23 cellular contexts compared by ENCODE assay signal in the genomic region with DNA sequence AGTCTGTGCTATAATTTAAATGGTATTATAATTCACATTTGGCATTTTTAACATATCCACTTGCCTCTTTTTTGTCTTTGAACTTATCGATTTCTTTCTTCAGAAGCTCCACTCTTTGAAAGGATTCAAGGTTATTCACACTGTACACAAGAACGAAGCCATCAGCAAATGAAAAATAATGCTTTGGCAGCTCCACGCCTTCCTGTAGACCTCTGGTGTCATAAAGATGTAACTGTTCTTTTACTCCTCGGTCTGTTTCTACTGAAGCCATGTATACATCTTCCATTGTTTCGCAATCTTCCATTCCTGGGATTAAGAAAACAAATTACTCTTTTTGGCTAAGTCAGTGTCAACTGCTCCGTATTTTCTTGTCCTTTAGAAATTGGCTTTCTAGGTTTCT. TPM values are rescaled to one million over a fixed set of nuclear protein-coding genes. Genes with fewer than 3 reads are reported as not detected.
DNase-seq lines count a peak whose midpoint lies in the region; ATAC-seq, FAIRE-seq and TF ChIP-seq lines count a peak whose summit lies in the region.
"Had no signal": no experiment of that assay in that cellular context is flagged by ENCODE, and none has a peak within 500 bp of the region (broad histone marks: within the 10 kb centered on the region; RNA-seq: fewer than 3 reads in every experiment).

No MANE protein-coding gene starts in this region.

- ATAC-seq in K562 (peak; percentile 43; the same call in 2 of the 3 replicates), gastrocnemius medialis (no peak)
- ATAC-seq: left lobe of liver; naive thymus-derived CD4-positive, alpha-beta T cell; stimulated activated memory B cell treated with anti-CD40 and anti-IgM and Interleukin-4, amounts not matched to agents 10 μg/mL and 1 μg/mL and 100 μg/mL, for 72 hours had no signal

- CTCF ChIA-PET in K562 (lab: Yijun Ruan, JAX; ENCODE audit: low intra/inter-chr PET ratio) = no interaction called here

- intact Hi-C loops in K562 (cut with micrococcal nuclease) (no loop called here), gastrocnemius medialis (cut with DNase I; ENCODE audit: low total_unique reads) (no loop called here)

- DNase-seq in HFFc6 (no peak), K562 (ENCODE audit: extremely low read depth in 1 of 4, low spot score in 3 of 4) (no peak), foreskin fibroblast (peak; percentile 35 to 70), DMS153 treated with DMSO at 0.1 percent for 48 hours (lab: John Stamatoyannopoulos, UW; ENCODE audit: unreplicated experiment) (no peak), NK-92 (lab: John Stamatoyannopoulos, UW; ENCODE audit: unreplicated experiment) (no peak), gastrocnemius medialis (no peak)
- DNase-seq in activated effector memory CD4-positive, alpha-beta T cell treated with Interleukin-2 at 50 U/mL for 16 hours = no peak
- DNase-seq: AML-193; cerebellar nuclear complex; effector CD8-positive, alpha-beta T cell; KG1; naive thymus-derived CD4-positive, alpha-beta T cell; NCI-H1092; NCI-H187 treated with DMSO at 0.1 percent for 48 hours; NCI-H774 had no signal

- no peaks in the 10 kb centered on the region for H3K79me2 ChIP-seq in K562 (ENCODE audit: control insufficient read depth, insufficient read depth, low read length)

- H3K27me3 ChIP-seq in K562 (ENCODE audit: control insufficient read depth in 2 of 2, insufficient read depth in 2 of 2, low read length in 2 of 2) (no peaks in the 10 kb centered on the region), gastrocnemius medialis (no peaks in the 10 kb centered on the region)
- H3K27me3 ChIP-seq: ascending aorta, esophagus muscularis mucosa, suprapubic skin had no signal

- in situ Hi-C loops in K562 (cut with MboI) (no loop called here), gastrocnemius medialis (cut with MboI; ENCODE audit: low sequenced_read_pairs in 4 of 4) (no loop called here)

- TF ChIP-seq POLR2A in K562 (conservative IDR thresholded peaks at IDR 0.05) (no peak), gastrocnemius medialis (IDR thresholded peaks at IDR 0.05) (no peak)

- H3K4me3 Mint-ChIP-seq in HFFc6 = no peak overlapping the region
- H3K4me3 Mint-ChIP-seq: activated naive CD4-positive, alpha-beta T cell treated with anti-CD3 and anti-CD28 coated beads, Interleukin-2, amount 50 U/mL, for 24 hours; naive thymus-derived CD4-positive, alpha-beta T cell; stimulated activated memory B cell treated with anti-CD40 and anti-IgM and Interleukin-4, amounts not matched to agents 10 μg/mL and 1 μg/mL and 100 μg/mL, for 72 hours had no signal

- H3K27me3 Mint-ChIP-seq in HFFc6 (ENCODE audit: insufficient read depth) = no peaks in the 10 kb centered on the region; the same call in 1 of the 2 replicates
- H3K27me3 Mint-ChIP-seq: activated naive CD4-positive, alpha-beta T cell treated with anti-CD3 and anti-CD28 coated beads, Interleukin-2, amount 50 U/mL, for 24 hours; naive thymus-derived CD4-positive, alpha-beta T cell; stimulated activated memory B cell treated with anti-CD40 and anti-IgM and Interleukin-4, amounts not matched to agents 10 μg/mL and 1 μg/mL and 100 μg/mL, for 72 hours had no signal

- WGBS in K562 (ENCODE audit: insufficient coverage, low coverage, missing lambda C conversion rate) = 83% methylated on average over 6 of the region's 6 CpGs

- H4K20me1 ChIP-seq in K562 (replicated peaks; ENCODE audit: control insufficient read depth, insufficient read depth, low read length) = no peaks in the 10 kb centered on the region

- no peak overlapping the region for H3K27ac ChIP-seq in C4-2B
- H3K27ac ChIP-seq in K562 (ENCODE audit: extremely low read depth, low read depth, low read length) = no peak overlapping the region
- H3K27ac ChIP-seq in gastrocnemius medialis = no peak overlapping the region
- H3K27ac ChIP-seq: ascending aorta, suprapubic skin had no signal

- 0 out of 2 replicates have a peak, but pooled peaks cover 4% of the 10 kb centered on the region for H3K9me3 ChIP-seq in K562 (replicated peaks; ENCODE audit: control insufficient read depth, insufficient read depth, low read depth, low read length)
- no peaks in the 10 kb centered on the region for H3K9me3 ChIP-seq in gastrocnemius medialis
- H3K9me3 ChIP-seq: ascending aorta, esophagus muscularis mucosa, suprapubic skin had no signal

- no peak overlapping the region for H3K4me2 ChIP-seq in K562 (ENCODE audit: insufficient read depth, low read length)
- H3K4me2 ChIP-seq: smooth muscle cell had no signal

- peaks cover 43% of the 10 kb centered on the region for H3K36me3 ChIP-seq in K562 (ENCODE audit: control insufficient read depth, insufficient read depth, low read length)
- peaks cover 0 to 22% of the 10 kb centered on the region in 2 donors for H3K36me3 ChIP-seq in gastrocnemius medialis

- no peaks in the 10 kb centered on the region for H3K9me1 ChIP-seq in K562 (ENCODE audit: control insufficient read depth, insufficient read depth, low read length)

- no peak for TF ChIP-seq EP300 in K562 (IDR thresholded peaks at IDR 0.05; ENCODE audit: low read length)

- H2AFZ ChIP-seq in K562 (ENCODE audit: low read depth, low read length) = no peak overlapping the region

- H3K4me3 ChIP-seq in K562 = no peak overlapping the region
- no peak overlapping the region for H3K4me3 ChIP-seq in foreskin fibroblast (ENCODE audit: low read depth in 1 of 2, low read length in 2 of 2)
- no peak overlapping the region for H3K4me3 ChIP-seq in gastrocnemius medialis
- H3K4me3 ChIP-seq: ascending aorta, esophagus muscularis mucosa, smooth muscle cell, suprapubic skin had no signal

- TF ChIP-seq CTCF in C4-2B (conservative IDR thresholded peaks at IDR 0.05) (0 out of 2 replicates have a peak, but pooled peaks have one; percentile 3), HFFc6 (IDR thresholded peaks at IDR 0.05) (peak; percentile 29), K562 (IDR thresholded peaks at IDR 0.05 in 2 of 3, conservative IDR thresholded peaks at IDR 0.05 in 1 of 3; ENCODE audit: insufficient read depth in 2 of 3, low read depth in 1 of 3, low read length in 3 of 3) (no peak), foreskin fibroblast (IDR thresholded peaks at IDR 0.05; ENCODE audit: low read depth, low read length) (no peak), gastrocnemius medialis (IDR thresholded peaks at IDR 0.05 in 4 of 5, conservative IDR thresholded peaks at IDR 0.05 in 1 of 5) (no peak)

- no peaks in the 10 kb centered on the region for H3K9me3 Mint-ChIP-seq in HFFc6
- H3K9me3 Mint-ChIP-seq: activated naive CD4-positive, alpha-beta T cell treated with anti-CD3 and anti-CD28 coated beads, Interleukin-2, amount 50 U/mL, for 24 hours; naive thymus-derived CD4-positive, alpha-beta T cell had no signal

- H3K36me3 Mint-ChIP-seq in HFFc6 (ENCODE audit: low read depth) = peaks cover 48% of the 10 kb centered on the region

- POLR2A ChIA-PET in K562 (lab: Yijun Ruan, JAX) = interaction anchor here (0.7 to 4.5 kb wide), 2 partner anchors 10 to 16 kb away, joined by 3 to 22 read pairs; a partner anchor contains a TSS

- peak in 1 of 2 experiments; percentile 5; a peak in 1 of 4 replicates for TF ChIP-seq RAD21 in K562 (CRISPR knock-in tag; conservative IDR thresholded peaks at IDR 0.05 in 1 of 2, IDR thresholded peaks at IDR 0.05 in 1 of 2)

- no peak for FAIRE-seq in K562 (lab: Jason Lieb, UNC)

- peaks cover 1 to 8% of the 10 kb centered on the region in 2 experiments; a peak in 3 of 5 replicates for H3K4me1 ChIP-seq in K562 (replicated peaks in 1 of 2; ENCODE audit: control insufficient read depth in 2 of 2, insufficient read depth in 2 of 2, low read length in 2 of 2)
- H3K4me1 ChIP-seq in gastrocnemius medialis = no peaks in the 10 kb centered on the region
- H3K4me1 ChIP-seq: ascending aorta, esophagus muscularis mucosa, suprapubic skin had no signal

- no peak overlapping the region for H3K27ac Mint-ChIP-seq in HFFc6
- H3K27ac Mint-ChIP-seq: activated naive CD4-positive, alpha-beta T cell treated with anti-CD3 and anti-CD28 coated beads, Interleukin-2, amount 50 U/mL, for 24 hours; stimulated activated memory B cell treated with anti-CD40 and anti-IgM and Interleukin-4, amounts not matched to agents 10 μg/mL and 1 μg/mL and 100 μg/mL, for 72 hours had no signal

- H3K4me1 Mint-ChIP-seq in HFFc6 (ENCODE audit: low read depth) = peaks cover 5% of the 10 kb centered on the region; the same call in 1 of the 2 replicates
- H3K4me1 Mint-ChIP-seq: activated naive CD4-positive, alpha-beta T cell treated with anti-CD3 and anti-CD28 coated beads, Interleukin-2, amount 50 U/mL, for 24 hours; stimulated activated memory B cell treated with anti-CD40 and anti-IgM and Interleukin-4, amounts not matched to agents 10 μg/mL and 1 μg/mL and 100 μg/mL, for 72 hours had no signal

- no TSS peak for BruUV-seq in K562 (replicated peaks; lab: Mats Ljungman, UMichigan)

- H3K9ac ChIP-seq in K562 (ENCODE audit: insufficient read depth in 1 of 2, low read depth in 2 of 2, low read length in 2 of 2) = no peak overlapping the region

RNA-seq across cellular contexts. Expression of a gene that starts 16.0 kb away (rescaled TPM):
- total RNA-seq in HFFc6 (2021; fragmentation: NEBNext Ultra II Directional; extraction: Animal tissue kit (Norgen Biotek cat#: 25700)) = 10 to 100 TPM; 10.9 to 13.5 (median 11.6) TPM
- total RNA-seq in K562 (2011; cell fraction: chromatin; rRNA removed; ENCODE audit: low replicate concordance) = 6.4 and 13.1 TPM in 2 replicates
- 4.0 and 4.3 TPM in 2 replicates for total RNA-seq in K562 (2011; cell fraction: nucleolus; rRNA removed)
- 11.9 and 17.8 TPM in 2 replicates for total RNA-seq in K562 (2011; cell fraction: nucleoplasm; rRNA removed)
- 5.5 and 6.1 TPM in 2 replicates for total RNA-seq in K562 (2014; rRNA removed)
- 8.4 TPM in 2 replicates for total RNA-seq in K562 (2014; rRNA removed; fragmentation: Illumina TruSeq; extraction: Trizol)
- total RNA-seq in K562 (2015; rRNA removed; fragmentation: Illumina TruSeq; extraction: Trizol) = 10.3 and 10.8 TPM in 2 replicates
- 4.3 and 5.1 TPM in 2 replicates for total RNA-seq in K562 (2021)
- polyA plus RNA-seq in K562 (2011; rRNA removed) = 5.3 and 7.1 TPM in 2 replicates
- 1.6 and 3.9 TPM in 2 replicates for polyA plus RNA-seq in K562 (2011; cell fraction: cytosol; rRNA removed)
- 3.1 and 3.7 TPM in 2 replicates for polyA plus RNA-seq in K562 (2011; cell fraction: nucleus; rRNA removed)
- polyA plus RNA-seq in K562 (2012) = 3.6 and 4.8 TPM in 2 replicates
- 5.9 and 6.9 TPM in 2 replicates for polyA plus RNA-seq in K562 (2014; fragmentation: Illumina TruSeq; extraction: Trizol)
- polyA plus RNA-seq in K562 (2014; fragmentation: Nextera tagmentation; extraction: Ambion mirVana) = 1 to 10 TPM; 5.5 to 5.6 TPM
- 6.3 and 6.4 TPM in 2 replicates for polyA plus RNA-seq in K562 (2014; rRNA removed)
- 6.5 and 8.6 TPM in 2 replicates for polyA minus RNA-seq in K562 (2011; rRNA and poly(A)+ RNA removed)
- 2.4 and 2.7 TPM in 2 replicates for polyA minus RNA-seq in K562 (2011; cell fraction: cytosol; rRNA and poly(A)+ RNA removed)
- polyA minus RNA-seq in K562 (2011; cell fraction: nucleus; rRNA and poly(A)+ RNA removed) = 6.5 and 9.6 TPM in 2 replicates
- 10 to 100 TPM; 25.1 to 42.1 (median 34.7) TPM for total RNA-seq in gastrocnemius medialis

RNA-seq across cellular contexts. Expression of a gene that starts 16.2 kb away (rescaled TPM):
- total RNA-seq in HFFc6 (2021; fragmentation: NEBNext Ultra II Directional; extraction: Animal tissue kit (Norgen Biotek cat#: 25700)) = 1,000 to 10,000 TPM; 1,680 to 2,112 (median 1,953) TPM
- 238 and 411 TPM in 2 replicates for total RNA-seq in K562 (2011; cell fraction: chromatin; rRNA removed; ENCODE audit: low replicate concordance)
- 765 and 867 TPM in 2 replicates for total RNA-seq in K562 (2011; cell fraction: nucleolus; rRNA removed)
- 735 and 1,463 TPM in 2 replicates for total RNA-seq in K562 (2011; cell fraction: nucleoplasm; rRNA removed)
- 2,466 and 2,533 TPM in 2 replicates for total RNA-seq in K562 (2014; rRNA removed)
- total RNA-seq in K562 (2014; rRNA removed; fragmentation: Illumina TruSeq; extraction: Trizol) = 1,923 and 2,393 TPM in 2 replicates
- 2,774 and 3,068 TPM in 2 replicates for total RNA-seq in K562 (2015; rRNA removed; fragmentation: Illumina TruSeq; extraction: Trizol)
- 2,579 and 2,753 TPM in 2 replicates for total RNA-seq in K562 (2021)
- polyA plus RNA-seq in K562 (2011; rRNA removed) = 4,017 and 4,081 TPM in 2 replicates
- 6,575 and 7,027 TPM in 2 replicates for polyA plus RNA-seq in K562 (2011; cell fraction: cytosol; rRNA removed)
- 1,268 and 2,124 TPM in 2 replicates for polyA plus RNA-seq in K562 (2011; cell fraction: nucleus; rRNA removed)
- polyA plus RNA-seq in K562 (2012) = 3,041 and 6,015 TPM in 2 replicates
- polyA plus RNA-seq in K562 (2014; fragmentation: Illumina TruSeq; extraction: Trizol) = 3,791 and 3,928 TPM in 2 replicates
- polyA plus RNA-seq in K562 (2014; fragmentation: Nextera tagmentation; extraction: Ambion mirVana) = 1,000 to 10,000 TPM; 7,800 to 8,850 TPM
- 5,148 and 5,287 TPM in 2 replicates for polyA plus RNA-seq in K562 (2014; rRNA removed)
- 1,404 and 1,476 TPM in 2 replicates for polyA minus RNA-seq in K562 (2011; rRNA and poly(A)+ RNA removed)
- 1,271 and 1,367 TPM in 2 replicates for polyA minus RNA-seq in K562 (2011; cell fraction: cytosol; rRNA and poly(A)+ RNA removed)
- 253 and 438 TPM in 2 replicates for polyA minus RNA-seq in K562 (2011; cell fraction: nucleus; rRNA and poly(A)+ RNA removed)
- total RNA-seq in gastrocnemius medialis = 1,000 to 10,000 TPM; 1,370 to 1,628 (median 1,557) TPM

RNA-seq across cellular contexts. Expression of a gene that starts 44.3 kb away (rescaled TPM):
- 10 to 100 TPM; 36.0 to 43.7 (median 40.9) TPM for total RNA-seq in HFFc6 (2021; fragmentation: NEBNext Ultra II Directional; extraction: Animal tissue kit (Norgen Biotek cat#: 25700))
- total RNA-seq in K562 (2011; cell fraction: chromatin; rRNA removed; ENCODE audit: low replicate concordance) = 2.5 and 9.3 TPM in 2 replicates
- 1.5 and 1.7 TPM in 2 replicates for total RNA-seq in K562 (2011; cell fraction: nucleolus; rRNA removed)
- total RNA-seq in K562 (2011; cell fraction: nucleoplasm; rRNA removed) = 2.7 and 3.3 TPM in 2 replicates
- total RNA-seq in K562 (2014; rRNA removed) = 2.6 and 2.9 TPM in 2 replicates
- total RNA-seq in K562 (2014; rRNA removed; fragmentation: Illumina TruSeq; extraction: Trizol) = 4.8 and 5.7 TPM in 2 replicates
- 3.2 and 3.6 TPM in 2 replicates for total RNA-seq in K562 (2015; rRNA removed; fragmentation: Illumina TruSeq; extraction: Trizol)
- total RNA-seq in K562 (2021) = 4.2 and 5.5 TPM in 2 replicates
- 1.6 and 2.5 TPM in 2 replicates for polyA plus RNA-seq in K562 (2011; rRNA removed)
- polyA plus RNA-seq in K562 (2011; cell fraction: cytosol; rRNA removed) = 0.51 and 0.77 TPM in 2 replicates
- polyA plus RNA-seq in K562 (2011; cell fraction: nucleus; rRNA removed) = 0.67 and 1.1 TPM in 2 replicates
- 1.9 and 2.7 TPM in 2 replicates for polyA plus RNA-seq in K562 (2012)
- 3.2 and 3.3 TPM in 2 replicates for polyA plus RNA-seq in K562 (2014; fragmentation: Illumina TruSeq; extraction: Trizol)
- polyA plus RNA-seq in K562 (2014; fragmentation: Nextera tagmentation; extraction: Ambion mirVana) = 1 to 10 TPM; 1.2 TPM
- polyA plus RNA-seq in K562 (2014; rRNA removed) = 1.3 and 2.2 TPM in 2 replicates
- polyA minus RNA-seq in K562 (2011; rRNA and poly(A)+ RNA removed) = 11.3 and 12.5 TPM in 2 replicates
- 3.2 and 3.5 TPM in 2 replicates for polyA minus RNA-seq in K562 (2011; cell fraction: cytosol; rRNA and poly(A)+ RNA removed)
- 1.3 and 2.7 TPM in 2 replicates for polyA minus RNA-seq in K562 (2011; cell fraction: nucleus; rRNA and poly(A)+ RNA removed)
- total RNA-seq in gastrocnemius medialis = 10 to 100 TPM; 27.1 to 62.7 (median 51.2) TPM

Comparison
In these comparisons a context has a peak if more than half of its experiments do, and no peak if none do; other contexts are left out.
1. CTCF ChIP-seq: peak in C4-2B (single experiment) and HFFc6 (single experiment); none in K562 (0 of 3), foreskin fibroblast (single experiment) and gastrocnemius medialis (0 of 5).
2. DNase-seq: peak in foreskin fibroblast (2 of 2); none in HFFc6 (single experiment), K562 (0 of 4), DMS153 treated with DMSO at 0.1 percent for 48 hours (single experiment), NK-92 (single experiment), activated effector memory CD4-positive, alpha-beta T cell treated with Interleukin-2 at 50 U/mL for 16 hours (single experiment) and gastrocnemius medialis (0 of 2).